ENCODE assay signal across 32 cellular contexts in the genomic region with DNA sequence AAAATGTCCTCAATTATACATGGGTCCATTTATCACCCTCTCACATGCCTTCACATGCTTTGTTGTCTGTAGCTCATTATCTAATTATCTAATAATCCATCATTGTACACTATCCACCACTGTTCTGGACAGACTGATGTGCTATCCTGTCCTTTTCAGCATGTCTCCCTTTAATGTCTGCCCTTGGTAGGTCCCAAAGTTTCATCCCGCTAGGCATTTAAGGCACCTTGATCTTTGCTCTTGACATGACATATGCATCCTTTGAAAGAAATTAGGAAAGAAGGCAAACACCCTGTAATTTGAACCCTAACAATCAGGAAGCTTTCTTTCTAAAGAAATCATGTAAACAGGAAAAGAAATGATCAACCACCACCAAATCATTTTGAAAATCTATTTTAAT.
"Had no signal": no experiment of that assay in that cellular context is flagged by ENCODE, and none has a peak within 500 bp of the region (broad histone marks: within the 10 kb centered on the region; RNA-seq: fewer than 3 reads in every experiment).

No MANE protein-coding gene starts in this region.

- H3K4me3 Mint-ChIP-seq: activated naive CD4-positive, alpha-beta T cell treated with anti-CD3 and anti-CD28 coated beads, Interleukin-2, amount 10 ng/mL, durations not matched to agents 7 days and 5 days; activated naive CD8-positive, alpha-beta T cell treated with anti-CD3 and anti-CD28 coated beads, Interleukin-2, amount 10 ng/mL, durations not matched to agents 7 days and 5 days; activated T-helper 1 cell treated with anti-CD3 and anti-CD28 coated beads, Interleukin-12 subunit alpha, Interleukin-12 subunit beta, Interleukin-2, Interleukin-4 antibody, amounts not matched to agents 30 ng/mL and 10 ng/mL and 1 ng/mL, durations not matched to agents 14 hours and 24 hours and 36 hours; brain; mesothelial cell of epicardium; nephron progenitor cell; type B pancreatic cell had no signal

- H3K4me3 ChIP-seq: ascending aorta, cardiac muscle cell, coronary artery, dorsolateral prefrontal cortex, gastrocnemius medialis, hepatocyte, ovary, skin epidermis, uterus had no signal

- H3K27me3 Mint-ChIP-seq: activated naive CD4-positive, alpha-beta T cell treated with anti-CD3 and anti-CD28 coated beads, Interleukin-2, amount 10 ng/mL, durations not matched to agents 7 days and 5 days; naive B cell had no signal

- H3K27ac Mint-ChIP-seq: activated naive CD4-positive, alpha-beta T cell treated with anti-CD3 and anti-CD28 coated beads, Interleukin-2, amount 10 ng/mL, durations not matched to agents 7 days and 5 days; activated naive CD8-positive, alpha-beta T cell treated with anti-CD3 and anti-CD28 coated beads, Interleukin-2, amount 10 ng/mL, durations not matched to agents 7 days and 5 days; activated T-helper 1 cell treated with anti-CD3 and anti-CD28 coated beads, Interleukin-12 subunit alpha, Interleukin-12 subunit beta, Interleukin-2, Interleukin-4 antibody, amounts not matched to agents 30 ng/mL and 10 ng/mL and 1 ng/mL, durations not matched to agents 14 hours and 24 hours and 36 hours; brain; mesothelial cell of epicardium; naive B cell; nephron progenitor cell; progenitor cell of endocrine pancreas; type B pancreatic cell had no signal

- H3K9me3 ChIP-seq: ascending aorta, gastrocnemius medialis, neutrophil, ovary, uterus had no signal

- H3K36me3 ChIP-seq: ascending aorta, cardiac muscle cell, gastrocnemius medialis, neutrophil, ovary, uterus had no signal

- ATAC-seq: gastrocnemius medialis; left cardiac atrium; sciatic nerve; stimulated activated naive CD8-positive, alpha-beta T cell treated with anti-CD3 and anti-CD28 coated beads, Interleukin-15, Interleukin-2, amounts not matched to agents 100 U/mL and 50 U/mL, for 24 hours had no signal

- H3K4me1 ChIP-seq: uterus had no signal

- H3K36me3 Mint-ChIP-seq: brain, naive B cell, type B pancreatic cell had no signal

- DNase-seq: activated CD4-positive, alpha-beta T cell treated with anti-CD3 and anti-CD28 coated beads, Interleukin-2, amount 50 U/mL, for 1 hour; activated CD4-positive, CD25-positive, alpha-beta regulatory T cell treated with anti-CD3 and anti-CD28 coated beads, Interleukin-2, amount 50 U/mL, for 72 hours; activated gamma-delta T cell; activated naive CD4-positive, alpha-beta T cell treated with anti-CD3 and anti-CD28 coated beads, Interleukin-2, amount 10 ng/mL, durations not matched to agents 7 days and 5 days; activated naive CD8-positive, alpha-beta T cell treated with anti-CD3 and anti-CD28 coated beads, Interleukin-2, amount 10 ng/mL, durations not matched to agents 7 days and 5 days; activated T-cell treated with anti-CD3 and anti-CD28 coated beads for 4 hours; dorsolateral prefrontal cortex; effector memory CD4-positive, alpha-beta T cell; erythroblast; gastrocnemius medialis; islet precursor cell; left cardiac atrium; mammary epithelial cell; naive B cell; nephron progenitor cell; ovary; stimulated activated CD4-positive, alpha-beta T cell treated with anti-CD3 and anti-CD28 coated beads, Interleukin-12 subunit alpha, Interleukin-12 subunit beta, amount 100 ng/mL, for 4 hours; stimulated activated CD4-positive, alpha-beta T cell treated with anti-CD3 and anti-CD28 coated beads, Interleukin-4, amount 100 ng/mL, for 1 hour; stimulated activated naive CD8-positive, alpha-beta T cell treated with anti-CD3 and anti-CD28 coated beads, Interleukin-15, Interleukin-2, amounts not matched to agents 100 U/mL and 50 U/mL, for 24 hours; uterus had no signal

- H3K27me3 ChIP-seq: ascending aorta, ovary, uterus had no signal

- H3K9me3 Mint-ChIP-seq: activated naive CD4-positive, alpha-beta T cell treated with anti-CD3 and anti-CD28 coated beads, Interleukin-2, amount 10 ng/mL, durations not matched to agents 7 days and 5 days; activated naive CD8-positive, alpha-beta T cell treated with anti-CD3 and anti-CD28 coated beads, Interleukin-2, amount 10 ng/mL, durations not matched to agents 7 days and 5 days; activated T-helper 1 cell treated with anti-CD3 and anti-CD28 coated beads, Interleukin-12 subunit alpha, Interleukin-12 subunit beta, Interleukin-2, Interleukin-4 antibody, amounts not matched to agents 30 ng/mL and 10 ng/mL and 1 ng/mL, durations not matched to agents 14 hours and 24 hours and 36 hours; naive B cell; type B pancreatic cell had no signal

- H3K27ac ChIP-seq: ascending aorta, cardiac muscle cell, coronary artery, dorsolateral prefrontal cortex, gastrocnemius medialis, hepatocyte, neutrophil, ovary, skin epidermis, uterus had no signal
